ENCODE assay signal across 9 cellular contexts in genomic region chr6:166751051-166751595, GRCh38.
DNase-seq lines count a peak whose midpoint lies in the region; ATAC-seq and TF ChIP-seq lines count a peak whose summit lies in the region.
"Had no signal": no experiment of that assay in that cellular context is flagged by ENCODE, and none has a peak within 500 bp of the region (broad histone marks: within the 10 kb centered on the region; RNA-seq: fewer than 3 reads in every experiment).

No MANE protein-coding gene starts in this region.

- peaks cover 7% of the 10 kb centered on the region for H3K27me3 ChIP-seq in suprapubic skin
- H3K27me3 ChIP-seq in osteoblast (ENCODE audit: insufficient read depth, low read length): no peaks in the 10 kb centered on the region

- H3K27ac Mint-ChIP-seq in naive B cell: peak overlapping the region in 4 of 6 donors; percentile 39 to 87 (median 62)

- H3K9me3 ChIP-seq in suprapubic skin: no peaks in the 10 kb centered on the region
- H3K9me3 ChIP-seq in osteoblast (ENCODE audit: low read depth, low read length): no peaks in the 10 kb centered on the region

- H3K4me3 Mint-ChIP-seq in naive B cell: peak overlapping the region; percentile 63 to 96 (median 90)
- H3K4me3 Mint-ChIP-seq: neural crest cell had no signal

- H3K4me1 ChIP-seq in suprapubic skin: peaks cover 5% of the 10 kb centered on the region
- no peaks in the 10 kb centered on the region for H3K4me1 ChIP-seq in osteoblast (ENCODE audit: insufficient read depth, low read length)

- H3K36me3 Mint-ChIP-seq in naive B cell: peaks cover 0 to 6% of the 10 kb centered on the region in 2 donors

- WGBS in suprapubic skin: 89% methylated on average over 3 of the region's 19 CpGs

- no peaks in the 10 kb centered on the region for H3K79me2 ChIP-seq in osteoblast (ENCODE audit: insufficient read depth, low read length)

- no peak overlapping the region for H3K4me2 ChIP-seq in osteoblast (ENCODE audit: insufficient read depth, low read length)

- H3K27ac ChIP-seq in suprapubic skin (no peak overlapping the region), osteoblast (ENCODE audit: low read depth, low read length) (no peak overlapping the region)

- peaks cover 25 to 33% (median 25%) of the 10 kb centered on the region in 3 donors for H3K4me1 Mint-ChIP-seq in naive B cell

- H3K36me3 ChIP-seq in suprapubic skin: no peaks in the 10 kb centered on the region
- H3K36me3 ChIP-seq in osteoblast (ENCODE audit: insufficient read depth, low read length): no peaks in the 10 kb centered on the region

- TF ChIP-seq CTCF in NB4 (IDR thresholded peaks at IDR 0.05; ENCODE audit: low read depth, low read length) (no peak), suprapubic skin (IDR thresholded peaks at IDR 0.05) (no peak), osteoblast (IDR thresholded peaks at IDR 0.05; ENCODE audit: extremely low read depth, low read depth, low read length) (no peak)

- peak; percentile 96 for DNase-seq in NB4 (ENCODE audit: low read depth)
- DNase-seq in naive B cell: peak; percentile 61
- no peak for DNase-seq in HuH-7 (ENCODE audit: low spot score)
- no peak for DNase-seq in suprapubic skin (ENCODE audit: low spot score in 2 of 2)
- DNase-seq in osteoblast (ENCODE audit: insufficient read length, low spot score, missing footprints): no peak
- DNase-seq in NCI-H2029 (lab: John Stamatoyannopoulos, UW): no peak

- peaks cover 23 to 48% (median 26%) of the 10 kb centered on the region in 3 donors for H3K27me3 Mint-ChIP-seq in naive B cell

- no peaks in the 10 kb centered on the region for H3K9me3 Mint-ChIP-seq in naive B cell
- H3K9me3 Mint-ChIP-seq: neural crest cell had no signal

- no peaks in the 10 kb centered on the region for H4K20me1 ChIP-seq in osteoblast (ENCODE audit: insufficient read depth, low read length)

- TF ChIP-seq EP300 in suprapubic skin (IDR thresholded peaks at IDR 0.05): no peak

- no peak for TF ChIP-seq POLR2A in NB4 (IDR thresholded peaks at IDR 0.05; ENCODE audit: extremely low read depth, insufficient read length)
- no peak for TF ChIP-seq POLR2A in suprapubic skin (IDR thresholded peaks at IDR 0.05)

- ATAC-seq in GM18511 (IDR thresholded peaks at IDR 0.05; ENCODE audit: unreplicated experiment) (peak; percentile 85), HG02588 (IDR thresholded peaks at IDR 0.05; ENCODE audit: unreplicated experiment) (peak; percentile 87), naive B cell (ENCODE audit: low read depth in 2 of 2) (peak; percentile 92 to 96)

- H3K4me3 ChIP-seq in NB4 (ENCODE audit: low read depth, low read length) (peak overlapping the region; percentile 53), suprapubic skin (no peak overlapping the region), osteoblast (ENCODE audit: insufficient read depth, low read length) (no peak overlapping the region)

- no peak overlapping the region for H2AFZ ChIP-seq in osteoblast (ENCODE audit: low read length)

Comparison
In these comparisons a context has a peak if more than half of its experiments do, and no peak if none do; other contexts are left out.
1. DNase-seq: peak in NB4 (single experiment) and naive B cell (single experiment); none in HuH-7 (single experiment), suprapubic skin (0 of 2), osteoblast (single experiment) and NCI-H2029 (single experiment).
2. Peak in every context shown above with its lines, with median percentiles within 50 percentile points of each other: ATAC-seq.